15 cellular contexts compared by ENCODE assay signal in the genomic region with DNA sequence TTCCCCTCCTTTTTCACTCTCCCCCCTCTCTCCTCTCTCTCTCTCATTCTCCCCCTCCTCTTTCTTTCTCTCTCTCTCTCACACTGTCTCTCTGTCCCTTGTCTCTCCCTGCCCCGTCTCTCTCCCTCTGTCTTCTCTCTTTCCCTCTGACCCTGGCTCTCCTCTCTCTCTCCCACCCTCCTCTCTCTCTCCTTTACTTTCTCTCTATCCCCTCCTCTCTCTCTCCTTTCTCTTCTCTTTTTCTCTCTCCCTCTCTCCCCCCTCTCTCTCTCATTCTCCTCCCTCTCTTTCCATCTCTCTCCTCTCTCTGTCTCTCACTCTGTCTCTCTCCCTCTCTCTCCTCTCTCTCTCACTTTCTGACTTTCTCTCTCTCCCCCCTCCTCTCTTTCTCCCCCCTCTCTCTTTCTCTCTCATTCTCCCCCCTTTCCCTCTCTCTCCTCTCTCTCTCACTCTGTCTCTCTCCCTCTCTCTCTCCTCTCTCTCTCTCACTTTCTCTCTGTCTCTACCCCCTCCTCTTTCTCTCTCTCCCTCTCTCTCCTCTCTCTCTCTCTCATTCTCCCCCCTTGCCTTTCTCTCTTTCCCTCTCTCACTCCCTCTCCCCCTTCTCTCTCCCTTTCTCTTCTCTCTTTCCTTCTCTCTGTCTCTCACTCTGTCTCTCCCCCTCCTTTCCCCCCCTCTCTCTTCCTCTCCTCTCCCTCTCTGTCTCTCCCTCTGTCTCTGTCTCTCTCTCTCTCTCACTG. TPM values are rescaled to one million over a fixed set of nuclear protein-coding genes. Genes with fewer than 3 reads are reported as not detected.
A peak's percentile ranks its signal among the peaks of the same experiment; 100 is the strongest.
DNase-seq lines count a peak whose midpoint lies in the region; ATAC-seq, FAIRE-seq and TF ChIP-seq lines count a peak whose summit lies in the region.
"Had no signal": no experiment of that assay in that cellular context is flagged by ENCODE, and none has a peak within 500 bp of the region (broad histone marks: within the 10 kb centered on the region; RNA-seq: fewer than 3 reads in every experiment).

No MANE protein-coding gene starts in this region.

- H2BK12ac ChIP-seq in H1 (ENCODE audit: low read depth, low read length) (0 out of 2 replicates have a peak overlapping the region, but pooled peaks have one; percentile 39), neuronal stem cell (ENCODE audit: low read length) (no peak overlapping the region)

- H3K9ac ChIP-seq in PC-3 (ENCODE audit: low read length) (no peak overlapping the region), H1 (replicated peaks in 1 of 4; ENCODE audit: extremely low read depth in 1 of 4, low read depth in 3 of 4, low read length in 3 of 4) (no peak overlapping the region), neuronal stem cell (ENCODE audit: low read depth, low read length, poor library complexity) (no peak overlapping the region)

- no peaks in the 10 kb centered on the region for H3K9me3 Mint-ChIP-seq in activated CD4-positive, alpha-beta memory T cell treated with anti-CD3 and anti-CD28 coated beads for 36 hours
- no peaks in the 10 kb centered on the region for H3K9me3 Mint-ChIP-seq in activated CD4-positive, alpha-beta memory T cell treated with anti-CD3 and anti-CD28 coated beads, Interleukin-2, amount 10 ng/mL, durations not matched to agents 7 days and 5 days

- no peak overlapping the region for H4K91ac ChIP-seq in H1 (replicated peaks; ENCODE audit: insufficient read length, low read length)
- H4K91ac ChIP-seq in neuronal stem cell (ENCODE audit: low read depth, low read length, poor library complexity): no peak overlapping the region

- peaks cover 6% of the 10 kb centered on the region for H3K4me1 Mint-ChIP-seq in activated CD4-positive, alpha-beta memory T cell treated with anti-CD3 and anti-CD28 coated beads for 36 hours (ENCODE audit: low read depth)
- H3K4me1 Mint-ChIP-seq in activated CD4-positive, alpha-beta memory T cell treated with anti-CD3 and anti-CD28 coated beads, Interleukin-2, amount 10 ng/mL, durations not matched to agents 7 days and 5 days: peaks cover 7% of the 10 kb centered on the region

- H3K4me3 ChIP-seq in PC-3 (ENCODE audit: low read length): no peak overlapping the region
- peak overlapping the region in 2 of 4 experiments; percentile 38 to 72; a peak in 3 of 8 replicates for H3K4me3 ChIP-seq in H1 (ENCODE audit: extremely low read depth in 1 of 4, insufficient read depth in 2 of 4, low read depth in 3 of 4, low read length in 4 of 4)
- H3K4me3 ChIP-seq in neuronal stem cell (ENCODE audit: low read length in 2 of 2): no peak overlapping the region

- no peaks in the 10 kb centered on the region for H3F3A ChIP-seq in PC-3 (ENCODE audit: low read length, unreplicated experiment)

- H2BK5ac ChIP-seq in H1 (ENCODE audit: low read depth, low read length): no peak overlapping the region
- H2BK5ac ChIP-seq in neuronal stem cell (ENCODE audit: low read length): no peak overlapping the region

- no peaks in the 10 kb centered on the region for H3K9me2 ChIP-seq in PC-3 (replicated peaks; ENCODE audit: low read length)

- no peak overlapping the region for H3K27ac Mint-ChIP-seq in activated CD4-positive, alpha-beta memory T cell treated with anti-CD3 and anti-CD28 coated beads for 36 hours
- H3K27ac Mint-ChIP-seq in activated CD4-positive, alpha-beta memory T cell treated with anti-CD3 and anti-CD28 coated beads, Interleukin-2, amount 10 ng/mL, durations not matched to agents 7 days and 5 days: no peak overlapping the region
- H3K27ac Mint-ChIP-seq: activated CD8-positive, alpha-beta memory T cell treated with anti-CD3 and anti-CD28 coated beads, Interleukin-2, amount 10 ng/mL, durations not matched to agents 7 days and 5 days had no signal

- ATAC-seq in PC-3: no peak

- no peaks in the 10 kb centered on the region for H3K36me3 Mint-ChIP-seq in activated CD4-positive, alpha-beta memory T cell treated with anti-CD3 and anti-CD28 coated beads for 36 hours
- H3K36me3 Mint-ChIP-seq in activated CD4-positive, alpha-beta memory T cell treated with anti-CD3 and anti-CD28 coated beads, Interleukin-2, amount 10 ng/mL, durations not matched to agents 7 days and 5 days (ENCODE audit: low read depth): no peaks in the 10 kb centered on the region
- H3K36me3 Mint-ChIP-seq: activated CD8-positive, alpha-beta memory T cell treated with anti-CD3 and anti-CD28 coated beads, Interleukin-2, amount 10 ng/mL, durations not matched to agents 7 days and 5 days had no signal

- H4K20me1 ChIP-seq in PC-3 (ENCODE audit: low read length) (no peaks in the 10 kb centered on the region), H1 (replicated peaks in 1 of 2; ENCODE audit: control insufficient read depth in 1 of 2, insufficient read depth in 2 of 2, low read length in 2 of 2) (no peaks in the 10 kb centered on the region)

- 0 out of 2 replicates have a peak overlapping the region, but pooled peaks have one; percentile 61 for H2BK15ac ChIP-seq in H1 (ENCODE audit: low read length)
- H2BK15ac ChIP-seq in neuronal stem cell (ENCODE audit: low read length): no peak overlapping the region

- no peaks in the 10 kb centered on the region for H3K4me1 ChIP-seq in PC-3 (ENCODE audit: insufficient read depth, low read length)
- H3K4me1 ChIP-seq in H1 (replicated peaks in 1 of 4; ENCODE audit: control insufficient read depth in 3 of 4, insufficient read depth in 4 of 4, low read length in 3 of 4): peaks cover 0 to 14% (median 7%) of the 10 kb centered on the region in 4 experiments; a peak in 6 of 7 replicates
- H3K4me1 ChIP-seq in neuronal stem cell (ENCODE audit: control insufficient read depth in 2 of 2, insufficient read depth in 1 of 2, low read depth in 1 of 2, low read length in 2 of 2): peaks cover 0 to 2% of the 10 kb centered on the region in 2 donors

- H4K5ac ChIP-seq in H1 (ENCODE audit: insufficient read length, low read depth, low read length): no peak overlapping the region

- H3K4me3 Mint-ChIP-seq in activated CD4-positive, alpha-beta memory T cell treated with anti-CD3 and anti-CD28 coated beads for 36 hours: peak overlapping the region; percentile 39
- no peak overlapping the region for H3K4me3 Mint-ChIP-seq in activated CD4-positive, alpha-beta memory T cell treated with anti-CD3 and anti-CD28 coated beads, Interleukin-2, amount 10 ng/mL, durations not matched to agents 7 days and 5 days
- H3K4me3 Mint-ChIP-seq: activated CD8-positive, alpha-beta memory T cell treated with anti-CD3 and anti-CD28 coated beads, Interleukin-2, amount 10 ng/mL, durations not matched to agents 7 days and 5 days had no signal

- CTCF ChIA-PET in activated CD4-positive, alpha-beta memory T cell treated with anti-CD3 and anti-CD28 coated beads for 36 hours (lab: Charles Lee): no interaction called here
- CTCF ChIA-PET in activated CD4-positive, alpha-beta memory T cell treated with anti-CD3 and anti-CD28 coated beads, Interleukin-2, amount 10 ng/mL, durations not matched to agents 7 days and 5 days (lab: Charles Lee): no interaction called here
- CTCF ChIA-PET in PC-3 (lab: Charles Lee): no interaction called here
- CTCF ChIA-PET in H1 (lab: Charles Lee; ENCODE audit: partially characterized antibody): interaction anchor here (1.1 kb wide), 1 partner anchor 28 kb away, joined by 3 read pairs; no protein-coding TSS in a partner anchor

- H3K14ac ChIP-seq in H1 (ENCODE audit: insufficient read length): no peak overlapping the region
- H3K14ac ChIP-seq in neuronal stem cell (ENCODE audit: low read length): no peak overlapping the region

- H3K27ac ChIP-seq in PC-3 (ENCODE audit: low read length): no peak overlapping the region
- H3K27ac ChIP-seq in H1 (ENCODE audit: low read depth, low read length): no peak overlapping the region
- no peak overlapping the region for H3K27ac ChIP-seq in neuronal stem cell (replicated peaks; ENCODE audit: low read length)
- H3K27ac ChIP-seq: adrenal gland, ovary, spleen had no signal

- no peak overlapping the region for H3K4ac ChIP-seq in H1 (replicated peaks; ENCODE audit: insufficient read length, low read depth, low read length)
- no peak overlapping the region for H3K4ac ChIP-seq in neuronal stem cell (ENCODE audit: low read length)

- no peak for TF ChIP-seq POLR2A in H1 (IDR thresholded peaks at IDR 0.05; ENCODE audit: control extremely low read depth in 1 of 2, low read depth in 2 of 2, low read length in 2 of 2)

- intact Hi-C loops in activated CD4-positive, alpha-beta memory T cell treated with anti-CD3 and anti-CD28 coated beads for 36 hours (cut with micrococcal nuclease): no loop called here
- intact Hi-C loops in PC-3 (cut with micrococcal nuclease): no loop called here

- H3K36me3 ChIP-seq in PC-3 (ENCODE audit: low read depth, low read length) (no peaks in the 10 kb centered on the region), H1 (ENCODE audit: control insufficient read depth in 2 of 4, insufficient read depth in 4 of 4, low read length in 3 of 4) (no peaks in the 10 kb centered on the region), neuronal stem cell (replicated peaks in 1 of 2; ENCODE audit: control insufficient read depth in 2 of 2, insufficient read depth in 2 of 2, low read length in 2 of 2) (no peaks in the 10 kb centered on the region)
- H3K36me3 ChIP-seq: adrenal gland, ovary, spleen had no signal

- no peaks in the 10 kb centered on the region for H3K79me1 ChIP-seq in H1 (ENCODE audit: low read depth, low read length)
- no peaks in the 10 kb centered on the region for H3K79me1 ChIP-seq in neuronal stem cell (ENCODE audit: low read depth, low read length)

- H3K56ac ChIP-seq in H1 (replicated peaks; ENCODE audit: insufficient read length, low read depth, low read length): no peak overlapping the region

- H3K23ac ChIP-seq in H1 (ENCODE audit: insufficient read length) (no peak overlapping the region), neuronal stem cell (ENCODE audit: low read depth, low read length, poor library complexity) (no peak overlapping the region)

- H3K27me3 Mint-ChIP-seq in activated CD4-positive, alpha-beta memory T cell treated with anti-CD3 and anti-CD28 coated beads for 36 hours: peaks cover 46% of the 10 kb centered on the region
- peaks cover 62% of the 10 kb centered on the region for H3K27me3 Mint-ChIP-seq in activated CD4-positive, alpha-beta memory T cell treated with anti-CD3 and anti-CD28 coated beads, Interleukin-2, amount 10 ng/mL, durations not matched to agents 7 days and 5 days

- 27% methylated on average over 1 of the region's 1 CpG; no CpG with 5 or more reads in 1 of the 2 experiments for WGBS in H1 (ENCODE audit: extremely low coverage in 1 of 2, insufficient coverage in 1 of 2, insufficient read length in 1 of 2, insufficient replicate concordance in 2 of 2, low coverage in 1 of 2, low lambda C conversion rate in 2 of 2, missing lambda C conversion rate in 1 of 2), 2 experiments
- WGBS in neuronal stem cell (ENCODE audit: extremely low coverage in 2 of 2, insufficient read length in 2 of 2, insufficient replicate concordance in 1 of 2), 2 donors: no CpG with 5 or more reads among the region's 1 CpG

- TF ChIP-seq CTCF in PC-3 (conservative IDR thresholded peaks at IDR 0.05; ENCODE audit: low read depth, low read length) (no peak), H1 (IDR thresholded peaks at IDR 0.05; ENCODE audit: control extremely low read depth in 1 of 3, insufficient read depth in 1 of 3, low read depth in 1 of 3, low read length in 3 of 3) (no peak)

- no peak overlapping the region; the same call in 1 of the 2 replicates for H3K18ac ChIP-seq in H1 (ENCODE audit: extremely low read depth, low read length)
- H3K18ac ChIP-seq in neuronal stem cell (ENCODE audit: low read length): no peak overlapping the region

- H4K8ac ChIP-seq in H1 (ENCODE audit: extremely low read depth, insufficient read depth, low read length) (no peak overlapping the region), neuronal stem cell (ENCODE audit: low read depth, low read length) (no peak overlapping the region)

- no peak for FAIRE-seq in H1 (lab: Jason Lieb, UNC)

- H3K23me2 ChIP-seq in H1 (ENCODE audit: low read depth, low read length): peaks cover 8% of the 10 kb centered on the region; the same call in 1 of the 2 replicates

- no peak for DNase-seq in activated CD4-positive, alpha-beta memory T cell treated with anti-CD3 and anti-CD28 coated beads for 36 hours
- no peak for DNase-seq in activated CD4-positive, alpha-beta memory T cell treated with anti-CD3 and anti-CD28 coated beads, Interleukin-2, amount 10 ng/mL, durations not matched to agents 7 days and 5 days
- DNase-seq in PC-3: no peak
- DNase-seq in H1 (ENCODE audit: low read depth in 1 of 2, low spot score in 2 of 2): no peak
- DNase-seq in neuronal stem cell (ENCODE audit: low spot score): no peak
- no peak for DNase-seq in stimulated activated CD4-positive, alpha-beta T cell treated with anti-CD3 and anti-CD28 coated beads, Interleukin-2, amount 100 ng/mL, for 48 hours
- no peak for DNase-seq in stimulated activated naive CD4-positive, alpha-beta T cell treated with Interleukin-2 at 50 U/mL for 16 hours (lab: John Stamatoyannopoulos, UW)
- no peak for DNase-seq in NCI-H1436 treated with DMSO at 0.1 percent for 48 hours (lab: John Stamatoyannopoulos, UW)
- DNase-seq: activated CD8-positive, alpha-beta memory T cell treated with anti-CD3 and anti-CD28 coated beads, Interleukin-2, amount 10 ng/mL, durations not matched to agents 7 days and 5 days; GOT3; KBM-7; ovary had no signal

- H3K9me3 ChIP-seq in PC-3 (ENCODE audit: low read length) (no peaks in the 10 kb centered on the region), H1 (ENCODE audit: insufficient read depth in 2 of 2, low read depth in 1 of 2, low read length in 1 of 2) (no peaks in the 10 kb centered on the region), neuronal stem cell (replicated peaks in 1 of 2; ENCODE audit: control insufficient read depth in 2 of 2, insufficient read depth in 1 of 2, low read depth in 1 of 2, low read length in 2 of 2) (no peaks in the 10 kb centered on the region)
- H3K9me3 ChIP-seq: adrenal gland, ovary, spleen had no signal

- POLR2A ChIA-PET in activated CD4-positive, alpha-beta memory T cell treated with anti-CD3 and anti-CD28 coated beads for 36 hours (lab: Charles Lee): no interaction called here
- POLR2A ChIA-PET in activated CD4-positive, alpha-beta memory T cell treated with anti-CD3 and anti-CD28 coated beads, Interleukin-2, amount 10 ng/mL, durations not matched to agents 7 days and 5 days (lab: Charles Lee): no interaction called here
- POLR2A ChIA-PET in PC-3 (lab: Charles Lee; ENCODE audit: unreplicated experiment) (no interaction called here), H1 (lab: Charles Lee; ENCODE audit: partially characterized antibody) (no interaction called here)

- no peak overlapping the region for H2BK120ac ChIP-seq in H1 (replicated peaks; ENCODE audit: low read depth, low read length)
- H2BK120ac ChIP-seq in neuronal stem cell (ENCODE audit: low read depth, low read length): no peak overlapping the region

- TF ChIP-seq RAD21 in H1 (IDR thresholded peaks at IDR 0.05 in 1 of 2, conservative IDR thresholded peaks at IDR 0.05 in 1 of 2; ENCODE audit: low read depth in 2 of 2, low read length in 2 of 2): no peak

- 0 out of 2 replicates have a peak overlapping the region, but pooled peaks have one; percentile 61 for H2BK20ac ChIP-seq in H1 (ENCODE audit: low read length)

- no peak overlapping the region for H2AFZ ChIP-seq in PC-3 (ENCODE audit: low read length)
- 0 out of 2 replicates have a peak overlapping the region, but pooled peaks have one; percentile 7 for H2AFZ ChIP-seq in H1 (ENCODE audit: low read length)
- peak overlapping the region; percentile 95 for H2AFZ ChIP-seq in neuronal stem cell (ENCODE audit: low read length)

- H3K27me3 ChIP-seq in PC-3 (ENCODE audit: low read length): peaks cover 11% of the 10 kb centered on the region
- peaks cover 0 to 30% (median 25%) of the 10 kb centered on the region in 4 experiments; a peak in 6 of 7 replicates for H3K27me3 ChIP-seq in H1 (replicated peaks in 1 of 4; ENCODE audit: control insufficient read depth in 3 of 4, extremely low read depth in 1 of 4, insufficient read depth in 3 of 4, low read length in 3 of 4)
- H3K27me3 ChIP-seq in neuronal stem cell (ENCODE audit: control insufficient read depth in 3 of 3, insufficient read depth in 3 of 3, low read depth in 1 of 3, low read length in 3 of 3): peaks cover 5 to 71% (median 31%) of the 10 kb centered on the region in 3 experiments
- H3K27me3 ChIP-seq: ovary had no signal

- no TSS peak for BruUV-seq in PC-3 (replicated peaks; lab: Mats Ljungman, UMichigan)

- H2AK5ac ChIP-seq in H1 (ENCODE audit: low read depth, low read length): no peak overlapping the region
- no peak overlapping the region for H2AK5ac ChIP-seq in neuronal stem cell (ENCODE audit: low read depth, low read length)

- no peaks in the 10 kb centered on the region for H3K79me2 ChIP-seq in PC-3 (ENCODE audit: low read length)
- H3K79me2 ChIP-seq in H1 (ENCODE audit: control insufficient read depth in 1 of 2, insufficient read depth in 2 of 2, low read length in 2 of 2): no peaks in the 10 kb centered on the region

- H3K4me2 ChIP-seq in PC-3 (ENCODE audit: low read length) (peak overlapping the region; percentile 83), H1 (ENCODE audit: insufficient read depth in 1 of 2, low read depth in 2 of 2, low read length in 2 of 2) (peak overlapping the region; percentile 46 to 87; a peak in 3 of 4 replicates), neuronal stem cell (ENCODE audit: insufficient read depth, low read length, poor library complexity, severe bottlenecking) (no peak overlapping the region)

- no peak for TF ChIP-seq EP300 in H1 (IDR thresholded peaks at IDR 0.05; ENCODE audit: borderline replicate concordance in 1 of 2, low read depth in 2 of 2, low read length in 2 of 2)

RNA-seq across cellular contexts. Expression of gene VPS37D, which starts 18.9 kb away (rescaled TPM):
- total RNA-seq in activated CD4-positive, alpha-beta memory T cell treated with anti-CD3 and anti-CD28 coated beads for 36 hours: under 1 TPM; 0.22 to 0.26 TPM
- total RNA-seq in activated CD4-positive, alpha-beta memory T cell treated with anti-CD3 and anti-CD28 coated beads, Interleukin-2, amount 10 ng/mL, durations not matched to agents 7 days and 5 days: under 1 TPM; 0.33 to 0.40 TPM
- total RNA-seq in PC-3 (2014; rRNA removed): 6.3 and 7.7 TPM in 2 replicates
- 3.4 and 3.8 TPM in 2 replicates for total RNA-seq in H1 (2021; fragmentation: NEBNext Ultra II Directional; extraction: Animal tissue kit (Norgen Biotek cat#: 25700))
- polyA plus RNA-seq in H1 (2011; rRNA removed): 5.0 and 6.9 TPM in 2 replicates
- polyA plus RNA-seq in H1 (2011; cell fraction: cytosol; rRNA removed): 5.6 TPM
- 5.4 TPM for polyA plus RNA-seq in H1 (2011; cell fraction: nucleus; rRNA removed)
- 1.8 to 3.9 TPM (median 3.5 TPM) in 4 replicates for polyA plus RNA-seq in H1 (2012, experiment 1 of 2)
- 3.4 TPM for polyA plus RNA-seq in H1 (2012, experiment 2 of 2)
- 2.4 TPM for polyA plus RNA-seq in H1 (2013, experiment 1 of 2)
- 2.7 TPM for polyA plus RNA-seq in H1 (2013, experiment 2 of 2)
- polyA minus RNA-seq in H1 (2011; rRNA and poly(A)+ RNA removed): 0.73 and 1.0 TPM in 2 replicates
- 2.7 TPM for polyA minus RNA-seq in H1 (2011; cell fraction: cytosol; rRNA and poly(A)+ RNA removed)
- 3.2 TPM for polyA minus RNA-seq in H1 (2011; cell fraction: nucleus; rRNA and poly(A)+ RNA removed)
- polyA plus RNA-seq in neuronal stem cell (2013, experiment 1 of 2): 20.6 TPM
- polyA plus RNA-seq in neuronal stem cell (2013, experiment 2 of 2): 19.3 TPM
- total RNA-seq: activated CD8-positive, alpha-beta memory T cell treated with anti-CD3 and anti-CD28 coated beads, Interleukin-2, amount 10 ng/mL, durations not matched to agents 7 days and 5 days had no signal

RNA-seq across cellular contexts. Expression of gene MLXIPL, which starts 24.4 kb away (rescaled TPM):
- not detected for total RNA-seq in activated CD4-positive, alpha-beta memory T cell treated with anti-CD3 and anti-CD28 coated beads for 36 hours
- total RNA-seq in activated CD4-positive, alpha-beta memory T cell treated with anti-CD3 and anti-CD28 coated beads, Interleukin-2, amount 10 ng/mL, durations not matched to agents 7 days and 5 days: not detected
- total RNA-seq in PC-3 (2014; rRNA removed): 4.7 and 6.9 TPM in 2 replicates
- 8.6 and 9.4 TPM in 2 replicates for total RNA-seq in H1 (2021; fragmentation: NEBNext Ultra II Directional; extraction: Animal tissue kit (Norgen Biotek cat#: 25700))
- polyA plus RNA-seq in H1 (2011; rRNA removed): 10.6 and 17.0 TPM in 2 replicates
- polyA plus RNA-seq in H1 (2011; cell fraction: cytosol; rRNA removed): 11.1 TPM
- polyA plus RNA-seq in H1 (2011; cell fraction: nucleus; rRNA removed): 123 TPM
- 12.1 to 25.0 TPM (median 22.0 TPM) in 4 replicates for polyA plus RNA-seq in H1 (2012, experiment 1 of 2)
- polyA plus RNA-seq in H1 (2012, experiment 2 of 2): 10.1 TPM
- 13.6 TPM for polyA plus RNA-seq in H1 (2013, experiment 1 of 2)
- polyA plus RNA-seq in H1 (2013, experiment 2 of 2): 11.2 TPM
- polyA minus RNA-seq in H1 (2011; rRNA and poly(A)+ RNA removed): 2.0 and 2.7 TPM in 2 replicates
- polyA minus RNA-seq in H1 (2011; cell fraction: cytosol; rRNA and poly(A)+ RNA removed): 3.7 TPM
- 17.7 TPM for polyA minus RNA-seq in H1 (2011; cell fraction: nucleus; rRNA and poly(A)+ RNA removed)
- polyA plus RNA-seq in neuronal stem cell (2013, experiment 1 of 2): 2.3 TPM
- polyA plus RNA-seq in neuronal stem cell (2013, experiment 2 of 2): 3.2 TPM
- total RNA-seq: activated CD8-positive, alpha-beta memory T cell treated with anti-CD3 and anti-CD28 coated beads, Interleukin-2, amount 10 ng/mL, durations not matched to agents 7 days and 5 days had no signal
- polyA plus RNA-seq: AG04450 had no signal

RNA-seq across cellular contexts. Expression of gene DNAJC30, which starts 34.5 kb away (rescaled TPM):
- 1 to 10 TPM; 6.1 to 6.3 TPM for total RNA-seq in activated CD4-positive, alpha-beta memory T cell treated with anti-CD3 and anti-CD28 coated beads for 36 hours
- total RNA-seq in activated CD4-positive, alpha-beta memory T cell treated with anti-CD3 and anti-CD28 coated beads, Interleukin-2, amount 10 ng/mL, durations not matched to agents 7 days and 5 days: 1 to 10 TPM; 5.9 to 6.4 TPM
- 2.9 and 4.8 TPM in 2 replicates for total RNA-seq in PC-3 (2014; rRNA removed)
- total RNA-seq in H1 (2021; fragmentation: NEBNext Ultra II Directional; extraction: Animal tissue kit (Norgen Biotek cat#: 25700)): 6.0 and 6.1 TPM in 2 replicates
- polyA plus RNA-seq in H1 (2011; rRNA removed): 6.3 and 10.0 TPM in 2 replicates
- polyA plus RNA-seq in H1 (2011; cell fraction: cytosol; rRNA removed): 5.9 TPM
- polyA plus RNA-seq in H1 (2011; cell fraction: nucleus; rRNA removed): 6.7 TPM
- 3.7 to 5.1 TPM (median 4.4 TPM) in 4 replicates for polyA plus RNA-seq in H1 (2012, experiment 1 of 2)
- 5.4 TPM for polyA plus RNA-seq in H1 (2012, experiment 2 of 2)
- 5.8 TPM for polyA plus RNA-seq in H1 (2013, experiment 1 of 2)
- polyA plus RNA-seq in H1 (2013, experiment 2 of 2): 5.2 TPM
- 3.4 and 4.4 TPM in 2 replicates for polyA minus RNA-seq in H1 (2011; rRNA and poly(A)+ RNA removed)
- polyA minus RNA-seq in H1 (2011; cell fraction: cytosol; rRNA and poly(A)+ RNA removed): 3.7 TPM
- polyA minus RNA-seq in H1 (2011; cell fraction: nucleus; rRNA and poly(A)+ RNA removed): 10.2 TPM
- polyA plus RNA-seq in neuronal stem cell (2013, experiment 1 of 2): 3.3 TPM
- polyA plus RNA-seq in neuronal stem cell (2013, experiment 2 of 2): 3.4 TPM

RNA-seq across cellular contexts. Expression of gene BUD23, which starts 34.6 kb away (rescaled TPM):
- total RNA-seq in activated CD4-positive, alpha-beta memory T cell treated with anti-CD3 and anti-CD28 coated beads for 36 hours: 10 to 100 TPM; 92.0 to 94.0 TPM
- total RNA-seq in activated CD4-positive, alpha-beta memory T cell treated with anti-CD3 and anti-CD28 coated beads, Interleukin-2, amount 10 ng/mL, durations not matched to agents 7 days and 5 days: 10 to 100 TPM; 57.0 to 57.2 TPM
- total RNA-seq in PC-3 (2014; rRNA removed): 124 and 138 TPM in 2 replicates
- 72.2 and 78.4 TPM in 2 replicates for total RNA-seq in H1 (2021; fragmentation: NEBNext Ultra II Directional; extraction: Animal tissue kit (Norgen Biotek cat#: 25700))
- polyA plus RNA-seq in H1 (2011; rRNA removed): 72.3 and 76.5 TPM in 2 replicates
- polyA plus RNA-seq in H1 (2011; cell fraction: cytosol; rRNA removed): 102 TPM
- polyA plus RNA-seq in H1 (2011; cell fraction: nucleus; rRNA removed): 59.5 TPM
- polyA plus RNA-seq in H1 (2012, experiment 1 of 2): 82.5 to 105 TPM (median 96.1 TPM) in 4 replicates
- 78.5 TPM for polyA plus RNA-seq in H1 (2012, experiment 2 of 2)
- 147 TPM for polyA plus RNA-seq in H1 (2013, experiment 1 of 2)
- 170 TPM for polyA plus RNA-seq in H1 (2013, experiment 2 of 2)
- polyA minus RNA-seq in H1 (2011; rRNA and poly(A)+ RNA removed): 31.4 and 38.7 TPM in 2 replicates
- polyA minus RNA-seq in H1 (2011; cell fraction: cytosol; rRNA and poly(A)+ RNA removed): 22.4 TPM
- 19.5 TPM for polyA minus RNA-seq in H1 (2011; cell fraction: nucleus; rRNA and poly(A)+ RNA removed)
- 69.9 TPM for polyA plus RNA-seq in neuronal stem cell (2013, experiment 1 of 2)
- polyA plus RNA-seq in neuronal stem cell (2013, experiment 2 of 2): 73.3 TPM
